Comparison of ENCODE assay signal across 13 cellular contexts in genomic region chr10:131978851-131979250, GRCh38. TPM values are rescaled to one million over a fixed set of nuclear protein-coding genes. Genes with fewer than 3 reads are reported as not detected.
DNase-seq lines count a peak whose midpoint lies in the region; ATAC-seq, FAIRE-seq and TF ChIP-seq lines count a peak whose summit lies in the region.
"Had no signal": no experiment of that assay in that cellular context is flagged by ENCODE, and none has a peak within 500 bp of the region (broad histone marks: within the 10 kb centered on the region; RNA-seq: fewer than 3 reads in every experiment).

No MANE protein-coding gene starts in this region.

- no peak overlapping the region for H2BK15ac ChIP-seq in H1 (ENCODE audit: low read length)

- no peak overlapping the region for H3K56ac ChIP-seq in H1 (replicated peaks; ENCODE audit: insufficient read length, low read depth, low read length)

- no peak overlapping the region for H2BK12ac ChIP-seq in H1 (ENCODE audit: low read depth, low read length)

- peaks cover 18 to 24% of the 10 kb centered on the region in 2 experiments for H4K20me1 ChIP-seq in H1 (replicated peaks in 1 of 2; ENCODE audit: control insufficient read depth in 1 of 2, insufficient read depth in 2 of 2, low read length in 2 of 2)

- CTCF ChIA-PET in H1 (lab: Charles Lee; ENCODE audit: partially characterized antibody): interaction anchor here (2.0 kb wide), 1 partner anchor 44 kb away, joined by 8 read pairs; no protein-coding TSS in a partner anchor

- peaks cover 51% of the 10 kb centered on the region for H3K36me3 ChIP-seq in RWPE2 (ENCODE audit: low read depth)
- peaks cover 0 to 3% (median 0%) of the 10 kb centered on the region in 4 experiments; a peak in 1 of 8 replicates for H3K36me3 ChIP-seq in H1 (ENCODE audit: control insufficient read depth in 2 of 4, insufficient read depth in 4 of 4, low read length in 3 of 4)
- peaks cover 8% of the 10 kb centered on the region for H3K36me3 ChIP-seq in skeletal muscle satellite cell (ENCODE audit: insufficient read depth, low read length)
- H3K36me3 ChIP-seq: upper lobe of left lung had no signal

- no peak overlapping the region for H4K91ac ChIP-seq in H1 (replicated peaks; ENCODE audit: insufficient read length, low read length)

- H3K27me3 ChIP-seq in RWPE2 (ENCODE audit: insufficient read depth, poor library complexity, severe bottlenecking): no peaks in the 10 kb centered on the region
- H3K27me3 ChIP-seq in H1 (replicated peaks in 1 of 4; ENCODE audit: control insufficient read depth in 3 of 4, extremely low read depth in 1 of 4, insufficient read depth in 3 of 4, low read length in 3 of 4): peaks cover 8 to 25% (median 22%) of the 10 kb centered on the region in 4 experiments
- H3K27me3 ChIP-seq in skeletal muscle satellite cell (ENCODE audit: control insufficient read depth, insufficient read depth, low read length): no peaks in the 10 kb centered on the region
- H3K27me3 ChIP-seq: upper lobe of left lung had no signal

- peak overlapping the region; percentile 80 for H3K27ac Mint-ChIP-seq in activated T-cell treated with anti-CD3 and anti-CD28 coated beads, Interleukin-2, amount 50 U/mL, for 24 hours

- no peak for ATAC-seq in RWPE2 (ENCODE audit: low read depth)
- ATAC-seq in GM21390 (IDR thresholded peaks at IDR 0.05; ENCODE audit: unreplicated experiment): no peak

- no peak overlapping the region for H3K14ac ChIP-seq in H1 (ENCODE audit: insufficient read length)

- no peak overlapping the region for H2AFZ ChIP-seq in H1 (ENCODE audit: low read length)

- peaks cover 74% of the 10 kb centered on the region for H3K4me1 Mint-ChIP-seq in activated T-cell treated with anti-CD3 and anti-CD28 coated beads, Interleukin-2, amount 50 U/mL, for 24 hours (ENCODE audit: low read depth)

- H3K36me3 Mint-ChIP-seq in activated T-cell treated with anti-CD3 and anti-CD28 coated beads, Interleukin-2, amount 50 U/mL, for 24 hours (ENCODE audit: low read depth): peaks cover 43% of the 10 kb centered on the region

- no peak for TF ChIP-seq CTCF in RWPE2 (IDR thresholded peaks at IDR 0.05; ENCODE audit: poor library complexity, severe bottlenecking)
- TF ChIP-seq CTCF in H1 (IDR thresholded peaks at IDR 0.05; ENCODE audit: control extremely low read depth in 1 of 3, insufficient read depth in 1 of 3, low read depth in 1 of 3, low read length in 3 of 3): no peak

- no peaks in the 10 kb centered on the region for H3K9me3 ChIP-seq in RWPE2 (ENCODE audit: severe bottlenecking)
- H3K9me3 ChIP-seq in H1 (ENCODE audit: insufficient read depth in 2 of 2, low read depth in 1 of 2, low read length in 1 of 2): peaks cover 0 to 2% of the 10 kb centered on the region in 2 experiments; a peak in 1 of 4 replicates
- H3K9me3 ChIP-seq in skeletal muscle satellite cell (replicated peaks; ENCODE audit: low read length): no peaks in the 10 kb centered on the region
- H3K9me3 ChIP-seq: upper lobe of left lung had no signal

- H3K9ac ChIP-seq in H1 (replicated peaks in 1 of 4; ENCODE audit: extremely low read depth in 1 of 4, low read depth in 3 of 4, low read length in 3 of 4): no peak overlapping the region
- no peak overlapping the region for H3K9ac ChIP-seq in skeletal muscle satellite cell (ENCODE audit: low read depth, low read length)

- H3K27ac ChIP-seq in RWPE2 (ENCODE audit: poor library complexity, severe bottlenecking): peak overlapping the region; percentile 51
- H3K27ac ChIP-seq in H1 (ENCODE audit: low read depth, low read length): no peak overlapping the region
- H3K27ac ChIP-seq: upper lobe of left lung had no signal

- H3K79me2 ChIP-seq in H1 (ENCODE audit: control insufficient read depth in 1 of 2, insufficient read depth in 2 of 2, low read length in 2 of 2): peaks cover 16 to 60% of the 10 kb centered on the region in 2 experiments; a peak in 3 of 4 replicates

- H3K4me3 Mint-ChIP-seq in activated T-cell treated with anti-CD3 and anti-CD28 coated beads, Interleukin-2, amount 50 U/mL, for 24 hours: peak overlapping the region; percentile 88

- TF ChIP-seq RAD21 in H1 (IDR thresholded peaks at IDR 0.05 in 1 of 2, conservative IDR thresholded peaks at IDR 0.05 in 1 of 2; ENCODE audit: low read depth in 2 of 2, low read length in 2 of 2): no peak

- no peak overlapping the region; the same call in 1 of the 2 replicates for H3K18ac ChIP-seq in H1 (ENCODE audit: extremely low read depth, low read length)

- H4K8ac ChIP-seq in H1 (ENCODE audit: extremely low read depth, insufficient read depth, low read length): no peak overlapping the region

- no peaks in the 10 kb centered on the region for H3K9me3 Mint-ChIP-seq in activated T-cell treated with anti-CD3 and anti-CD28 coated beads, Interleukin-2, amount 50 U/mL, for 24 hours

- H4K5ac ChIP-seq in H1 (ENCODE audit: insufficient read length, low read depth, low read length): no peak overlapping the region

- 56% methylated on average over 6 of the region's 6 CpGs; no CpG with 5 or more reads in 1 of the 2 experiments for WGBS in H1 (ENCODE audit: extremely low coverage in 1 of 2, insufficient coverage in 1 of 2, insufficient read length in 1 of 2, insufficient replicate concordance in 2 of 2, low coverage in 1 of 2, low lambda C conversion rate in 2 of 2, missing lambda C conversion rate in 1 of 2), 2 experiments

- H2AK5ac ChIP-seq in H1 (ENCODE audit: low read depth, low read length): no peak overlapping the region

- TF ChIP-seq EP300 in H1 (IDR thresholded peaks at IDR 0.05; ENCODE audit: borderline replicate concordance in 1 of 2, low read depth in 2 of 2, low read length in 2 of 2): no peak

- peaks cover 21% of the 10 kb centered on the region for H3K79me1 ChIP-seq in H1 (ENCODE audit: low read depth, low read length)

- DNase-seq in activated T-cell treated with anti-CD3 and anti-CD28 coated beads, Interleukin-2, amount 50 U/mL, for 24 hours: no peak
- DNase-seq in activated T-cell treated with anti-CD3 and anti-CD28 coated beads for 4 hours (no peak), RWPE2 (ENCODE audit: low spot score) (no peak), H1 (ENCODE audit: low read depth in 1 of 2, low spot score in 2 of 2) (no peak), NCI-H1694 treated with DMSO at 0.1 percent for 48 hours (lab: John Stamatoyannopoulos, UW) (no peak)
- DNase-seq in activated CD4-positive, CD25-positive, alpha-beta regulatory T cell (lab: John Stamatoyannopoulos, UW): no peak
- DNase-seq: activated CD4-positive, alpha-beta T cell treated with anti-CD3 and anti-CD28 coated beads, Interleukin-2, amount 50 U/mL, for 48 hours; anterior cingulate cortex; NCI-H1105; NCI-H526 treated with DMSO at 0.1 percent for 48 hours; upper lobe of left lung had no signal

- no peaks in the 10 kb centered on the region for H3K27me3 Mint-ChIP-seq in activated T-cell treated with anti-CD3 and anti-CD28 coated beads, Interleukin-2, amount 50 U/mL, for 24 hours

- H3K4me3 ChIP-seq in RWPE2 (ENCODE audit: severe bottlenecking) (no peak overlapping the region), H1 (ENCODE audit: extremely low read depth in 1 of 4, insufficient read depth in 2 of 4, low read depth in 3 of 4, low read length in 4 of 4) (peak overlapping the region in 1 of 4 experiments; percentile 52; a peak in 2 of 8 replicates), skeletal muscle satellite cell (ENCODE audit: low read length) (peak overlapping the region; percentile 74)

- no peak for TF ChIP-seq POLR2A in H1 (IDR thresholded peaks at IDR 0.05; ENCODE audit: control extremely low read depth in 1 of 2, low read depth in 2 of 2, low read length in 2 of 2)

- H3K4ac ChIP-seq in H1 (replicated peaks; ENCODE audit: insufficient read length, low read depth, low read length): no peak overlapping the region

- H2BK20ac ChIP-seq in H1 (ENCODE audit: low read length): 0 out of 2 replicates have a peak overlapping the region, but pooled peaks have one; percentile 21

- peaks cover 12% of the 10 kb centered on the region for H3K23me2 ChIP-seq in H1 (ENCODE audit: low read depth, low read length)

- POLR2A ChIA-PET in H1 (lab: Charles Lee; ENCODE audit: partially characterized antibody): interaction anchor here (0.7 to 1.1 kb wide), 3 partner anchors 35 to 71 kb away, joined by 3 to 4 read pairs (median 3); no protein-coding TSS in a partner anchor

- H2BK5ac ChIP-seq in H1 (ENCODE audit: low read depth, low read length): no peak overlapping the region

- FAIRE-seq in H1 (lab: Jason Lieb, UNC): no peak

- H2BK120ac ChIP-seq in H1 (replicated peaks; ENCODE audit: low read depth, low read length): no peak overlapping the region

- H3K4me2 ChIP-seq in H1 (ENCODE audit: insufficient read depth in 1 of 2, low read depth in 2 of 2, low read length in 2 of 2) (peak overlapping the region; percentile 29 to 82; a peak in 3 of 4 replicates), skeletal muscle satellite cell (ENCODE audit: low read length) (peak overlapping the region; percentile 94)

- H3K4me1 ChIP-seq in RWPE2 (ENCODE audit: insufficient read depth, poor library complexity, severe bottlenecking) (no peaks in the 10 kb centered on the region), H1 (replicated peaks in 1 of 4; ENCODE audit: control insufficient read depth in 3 of 4, insufficient read depth in 4 of 4, low read length in 3 of 4) (peaks cover 12 to 16% (median 13%) of the 10 kb centered on the region in 4 experiments), skeletal muscle satellite cell (ENCODE audit: control insufficient read depth, insufficient read depth, low read length) (peaks cover 24% of the 10 kb centered on the region)

- no peak overlapping the region for H3K23ac ChIP-seq in H1 (ENCODE audit: insufficient read length)

TF ChIP-seq in H1, 55 proteins besides CTCF, POLR2A, EP300 and RAD21 (continues in another document):
- TF ChIP-seq JUN (IDR thresholded peaks at IDR 0.05; ENCODE audit: low read depth, low read length) (no peak), CEBPB (IDR thresholded peaks at IDR 0.05; ENCODE audit: low read depth, low read length) (no peak), RNF2 (IDR thresholded peaks at IDR 0.05; ENCODE audit: borderline replicate concordance, low read depth, low read length, missing control alignments, poor library complexity, severe bottlenecking) (no peak), TAF1 (IDR thresholded peaks at IDR 0.05; ENCODE audit: low read depth, low read length) (no peak), RBBP5 (IDR thresholded peaks at IDR 0.05; ENCODE audit: borderline replicate concordance, low read depth, low read length) (no peak), EGR1 (IDR thresholded peaks at IDR 0.05; ENCODE audit: borderline replicate concordance, low read depth, low read length) (no peak)

RNA-seq across cellular contexts. Expression of gene BNIP3, which starts 2.9 kb away (rescaled TPM):
- 25.8 and 26.4 TPM in 2 replicates for total RNA-seq in H1 (2021; fragmentation: NEBNext Ultra II Directional; extraction: Animal tissue kit (Norgen Biotek cat#: 25700))
- polyA plus RNA-seq in H1 (2011; rRNA removed): 58.9 and 75.1 TPM in 2 replicates
- 79.1 TPM for polyA plus RNA-seq in H1 (2011; cell fraction: cytosol; rRNA removed)
- 28.9 TPM for polyA plus RNA-seq in H1 (2011; cell fraction: nucleus; rRNA removed)
- polyA plus RNA-seq in H1 (2012, experiment 1 of 2): 33.0 to 61.3 TPM (median 43.3 TPM) in 4 replicates
- 15.1 TPM for polyA plus RNA-seq in H1 (2012, experiment 2 of 2)
- polyA plus RNA-seq in H1 (2013, experiment 1 of 2): 24.6 TPM
- polyA plus RNA-seq in H1 (2013, experiment 2 of 2): 28.6 TPM
- polyA minus RNA-seq in H1 (2011; rRNA and poly(A)+ RNA removed): 13.6 and 20.7 TPM in 2 replicates
- polyA minus RNA-seq in H1 (2011; cell fraction: cytosol; rRNA and poly(A)+ RNA removed): 33.6 TPM
- 17.5 TPM for polyA minus RNA-seq in H1 (2011; cell fraction: nucleus; rRNA and poly(A)+ RNA removed)
- 239 and 396 TPM in 2 replicates for total RNA-seq in skeletal muscle satellite cell (2012; rRNA removed)
